Comparison of ENCODE assay signal across 9 cellular contexts in the genomic region with DNA sequence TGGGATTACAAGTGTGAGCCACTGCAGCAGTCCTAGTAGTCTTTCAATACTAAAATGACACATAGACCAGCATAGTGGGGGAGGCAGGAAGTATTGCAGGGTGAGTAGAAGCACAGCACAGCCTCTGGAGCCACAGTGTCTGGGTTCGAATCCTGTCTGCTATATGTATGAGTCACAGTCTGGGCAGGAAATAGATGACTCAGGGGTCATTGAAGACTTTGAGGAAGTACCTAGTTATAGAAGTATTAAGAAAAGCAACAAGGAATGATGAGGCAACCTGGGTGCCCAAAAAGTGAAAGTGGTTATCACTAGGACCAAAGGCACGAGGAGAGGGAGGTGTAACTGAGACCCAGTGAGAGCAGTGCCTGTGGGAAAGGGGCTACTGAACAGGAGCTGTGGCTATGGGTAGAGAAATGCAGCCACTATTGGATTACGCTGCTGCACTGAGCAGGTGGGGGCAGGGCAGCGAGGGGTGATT.
DNase-seq lines count a peak whose midpoint lies in the region; ATAC-seq and TF ChIP-seq lines count a peak whose summit lies in the region.
"Had no signal": no experiment of that assay in that cellular context is flagged by ENCODE, and none has a peak within 500 bp of the region (broad histone marks: within the 10 kb centered on the region; RNA-seq: fewer than 3 reads in every experiment).

No MANE protein-coding gene starts in this region.

- ATAC-seq in Panc1: no peak
- peak; percentile 20 for ATAC-seq in esophagus mucosa
- ATAC-seq in HG02678 (IDR thresholded peaks at IDR 0.05; ENCODE audit: unreplicated experiment): no peak
- ATAC-seq in GM19328 (IDR thresholded peaks at IDR 0.05; ENCODE audit: unreplicated experiment): no peak
- ATAC-seq: body of pancreas had no signal

- intact Hi-C loops in A673 (cut with micrococcal nuclease; ENCODE audit: unreplicated experiment): no loop called here
- intact Hi-C loops in Panc1 (cut with micrococcal nuclease; ENCODE audit: unreplicated experiment): no loop called here
- intact Hi-C loops in vagina (cut with DNase I): no loop called here

- no peaks in the 10 kb centered on the region for H3K9me3 ChIP-seq in A673 (ENCODE audit: low read depth, low read length, poor library complexity, severe bottlenecking)
- no peaks in the 10 kb centered on the region for H3K9me3 ChIP-seq in Panc1 (ENCODE audit: control insufficient read depth, insufficient read depth, low read depth, low read length)
- no peaks in the 10 kb centered on the region for H3K9me3 ChIP-seq in vagina
- H3K9me3 ChIP-seq: body of pancreas had no signal

- BruUV-seq in A673 (replicated peaks; lab: Mats Ljungman, UMichigan) (no TSS peak), Panc1 (replicated peaks; lab: Mats Ljungman, UMichigan) (no TSS peak)

- POLR2A ChIA-PET in A673 (lab: Charles Lee; ENCODE audit: low non-redundant PET): no interaction called here
- POLR2A ChIA-PET in Panc1 (lab: Charles Lee): no interaction called here

- H3K27ac ChIP-seq in A673 (ENCODE audit: low read depth, low read length, poor library complexity, severe bottlenecking) (no peak overlapping the region), Panc1 (ENCODE audit: low read length) (no peak overlapping the region), vagina (no peak overlapping the region)
- H3K27ac ChIP-seq: body of pancreas had no signal

- H3K36me3 ChIP-seq in A673 (ENCODE audit: insufficient read depth, low read length, poor library complexity, severe bottlenecking): no peaks in the 10 kb centered on the region
- no peaks in the 10 kb centered on the region for H3K36me3 ChIP-seq in Panc1 (ENCODE audit: control insufficient read depth, insufficient read depth, low read length)
- H3K36me3 ChIP-seq in vagina: no peaks in the 10 kb centered on the region

- in situ Hi-C loops in Panc1 (cut with HindIII; ENCODE audit: low pct_unique_long_range_greater_than_20kb, low sequenced_read_pairs): no loop called here

- H3K4me1 ChIP-seq in A673 (ENCODE audit: insufficient read depth, low read length, poor library complexity, severe bottlenecking) (no peaks in the 10 kb centered on the region), Panc1 (ENCODE audit: control insufficient read depth, insufficient read depth, low read length) (no peaks in the 10 kb centered on the region), vagina (no peaks in the 10 kb centered on the region)
- H3K4me1 ChIP-seq: body of pancreas had no signal

- no peak overlapping the region for H3K4me3 ChIP-seq in A673 (ENCODE audit: low read depth, low read length, poor library complexity, severe bottlenecking)
- no peak overlapping the region for H3K4me3 ChIP-seq in Panc1 (ENCODE audit: low read depth in 2 of 2, low read length in 2 of 2)
- H3K4me3 ChIP-seq in vagina: no peak overlapping the region
- H3K4me3 ChIP-seq: body of pancreas had no signal

- H3K27me3 ChIP-seq in A673 (replicated peaks; ENCODE audit: insufficient read depth, low read depth, low read length, poor library complexity) (no peaks in the 10 kb centered on the region), Panc1 (ENCODE audit: control insufficient read depth, insufficient read depth, low read length) (no peaks in the 10 kb centered on the region), vagina (no peaks in the 10 kb centered on the region)
- H3K27me3 ChIP-seq: body of pancreas had no signal

- TF ChIP-seq POLR2A in vagina (IDR thresholded peaks at IDR 0.05): no peak

- CTCF ChIA-PET in A673 (lab: Charles Lee) (no interaction called here), Panc1 (lab: Charles Lee) (no interaction called here)

- peak; percentile 70 for DNase-seq in A673 (ENCODE audit: low spot score)
- peak; percentile 2 for DNase-seq in GM20000 (ENCODE audit: low spot score)
- peak; percentile 1 for DNase-seq in Panc1 (ENCODE audit: low read depth, low spot score)
- no peak for DNase-seq in COLO668 (lab: John Stamatoyannopoulos, UW; ENCODE audit: unreplicated experiment)
- no peak for DNase-seq in vagina (ENCODE audit: extremely low spot score in 2 of 2)

- no peak for TF ChIP-seq CTCF in A673 (conservative IDR thresholded peaks at IDR 0.05; ENCODE audit: low read depth, low read length)
- TF ChIP-seq CTCF in GM20000 (IDR thresholded peaks at IDR 0.05; ENCODE audit: extremely low read depth, missing control alignments): no peak
- no peak for TF ChIP-seq CTCF in Panc1 (IDR thresholded peaks at IDR 0.05)
- no peak for TF ChIP-seq CTCF in vagina (IDR thresholded peaks at IDR 0.05)

Comparison
In these comparisons a context has a peak if more than half of its experiments do, and no peak if none do; other contexts are left out.
1. DNase-seq: peak in A673 (single experiment), GM20000 (single experiment) and Panc1 (single experiment); none in COLO668 (single experiment) and vagina (0 of 2).